In genomic region chr2:19891971-19892370, GRCh38 we compare ENCODE assay signal across 8 cellular contexts. TPM values are rescaled to one million over a fixed set of nuclear protein-coding genes. Genes with fewer than 3 reads are reported as not detected.
DNase-seq lines count a peak whose midpoint lies in the region; ATAC-seq and TF ChIP-seq lines count a peak whose summit lies in the region.
"Not testable (repeated sequence)": the region's sequence is repeated elsewhere in the genome, so short reads cannot be mapped to it uniquely, and the experiment has no call there.

No MANE protein-coding gene starts in this region.

- not testable (repeated sequence) for TF ChIP-seq CTCF in upper lobe of right lung (IDR thresholded peaks at IDR 0.05)

- not testable (repeated sequence) for H3K36me3 ChIP-seq in upper lobe of right lung

- H3K9me3 Mint-ChIP-seq in activated CD4-positive, alpha-beta T cell treated with anti-CD3 and anti-CD28 coated beads for 36 hours (ENCODE audit: low read depth); memory B cell: not testable (repeated sequence)

- POLR2A ChIA-PET in activated CD4-positive, alpha-beta T cell treated with anti-CD3 and anti-CD28 coated beads for 36 hours (lab: Charles Lee) = not testable (repeated sequence)

- ATAC-seq in GM21825 (IDR thresholded peaks at IDR 0.05; ENCODE audit: unreplicated experiment) (peak; percentile 39), memory B cell (ENCODE audit: low read depth) (peak; percentile 76), upper lobe of right lung (peak; percentile 84)
- peak; percentile 6 for ATAC-seq in activated CD4-positive, alpha-beta T cell treated with anti-CD3 and anti-CD28 coated beads for 36 hours

- peaks cover 20% of the 10 kb centered on the region for H3K36me3 Mint-ChIP-seq in activated CD4-positive, alpha-beta T cell treated with anti-CD3 and anti-CD28 coated beads for 36 hours (ENCODE audit: low read depth)
- H3K36me3 Mint-ChIP-seq in memory B cell = not testable (repeated sequence)

- peaks cover 47% of the 10 kb centered on the region for H3K4me1 Mint-ChIP-seq in activated CD4-positive, alpha-beta T cell treated with anti-CD3 and anti-CD28 coated beads for 36 hours
- H3K4me1 Mint-ChIP-seq in memory B cell = peaks cover 11% of the 10 kb centered on the region

- not testable (repeated sequence) for H3K4me1 ChIP-seq in upper lobe of right lung

- H3K27ac ChIP-seq in upper lobe of right lung = not testable (repeated sequence)

- H3K4me3 ChIP-seq in upper lobe of right lung = not testable (repeated sequence)

- CTCF ChIA-PET in activated CD4-positive, alpha-beta T cell treated with anti-CD3 and anti-CD28 coated beads for 36 hours (lab: Charles Lee) = not testable (repeated sequence)

- not testable (repeated sequence) for H3K27me3 Mint-ChIP-seq in activated CD4-positive, alpha-beta T cell treated with anti-CD3 and anti-CD28 coated beads for 36 hours; memory B cell

- H3K27me3 ChIP-seq in upper lobe of right lung = not testable (repeated sequence)

- DNase-seq in CMK (ENCODE audit: low read depth) (peak; percentile 62), NAMALWA (ENCODE audit: low spot score) (peak; percentile 59), SIG-M5 treated with dmso at 0.1 percent for 504 hours (lab: John Stamatoyannopoulos, UW; ENCODE audit: unreplicated experiment) (peak; percentile 67), dermis blood vessel endothelial cell (peak; percentile 63), memory B cell (ENCODE audit: low spot score in 2 of 2) (peak in 1 of 2 donors; percentile 20)
- not testable (repeated sequence) for DNase-seq in activated CD4-positive, alpha-beta T cell treated with anti-CD3 and anti-CD28 coated beads for 36 hours; upper lobe of right lung

- H3K9me3 ChIP-seq in upper lobe of right lung = not testable (repeated sequence)

- peak overlapping the region; percentile 1 for H3K27ac Mint-ChIP-seq in activated CD4-positive, alpha-beta T cell treated with anti-CD3 and anti-CD28 coated beads for 36 hours
- H3K27ac Mint-ChIP-seq in memory B cell = peak overlapping the region; percentile 78

- intact Hi-C loops in activated CD4-positive, alpha-beta T cell treated with anti-CD3 and anti-CD28 coated beads for 36 hours (cut with DNase I, micrococcal nuclease); upper lobe of right lung (cut with DNase I): not testable (repeated sequence)

- not testable (repeated sequence) for H3K4me3 Mint-ChIP-seq in activated CD4-positive, alpha-beta T cell treated with anti-CD3 and anti-CD28 coated beads for 36 hours
- peak overlapping the region; percentile 58 for H3K4me3 Mint-ChIP-seq in memory B cell

RNA-seq across cellular contexts. Expression of gene TTC32, which starts 9.8 kb away (rescaled TPM):
- total RNA-seq in activated CD4-positive, alpha-beta T cell treated with anti-CD3 and anti-CD28 coated beads for 36 hours = 10 to 100 TPM in 1 of 2 experiments, 1 to 10 TPM in 1; 8.8 to 15.7 TPM
- total RNA-seq in dermis blood vessel endothelial cell (8.1 and 9.4 TPM in 2 replicates), upper lobe of right lung (12.4 TPM)

Comparison
In these comparisons a context has a peak if more than half of its experiments do, and no peak if none do; other contexts are left out.
1. ATAC-seq: peak in every context shown above with its lines; median percentile 84 in upper lobe of right lung; 76 in memory B cell; 39 in GM21825; 6 in activated CD4-positive, alpha-beta T cell treated with anti-CD3 and anti-CD28 coated beads for 36 hours.